ENCODE assay signal across 8 cellular contexts in genomic region chr15:56887782-56888127, GRCh38. TPM values are rescaled to one million over a fixed set of nuclear protein-coding genes. Genes with fewer than 3 reads are reported as not detected.
DNase-seq lines count a peak whose midpoint lies in the region; ATAC-seq and TF ChIP-seq lines count a peak whose summit lies in the region.

No MANE protein-coding gene starts in this region.

- H3K4me1 ChIP-seq in OCI-LY7 (ENCODE audit: insufficient read depth, low read length, poor library complexity, severe bottlenecking) (peaks cover 23% of the 10 kb centered on the region), endodermal cell (ENCODE audit: control insufficient read depth, insufficient read depth, low read length) (no peaks in the 10 kb centered on the region), neuronal stem cell (ENCODE audit: control insufficient read depth in 2 of 2, insufficient read depth in 1 of 2, low read depth in 1 of 2, low read length in 2 of 2) (peaks cover 5 to 12% of the 10 kb centered on the region in 2 donors)

- H3K9ac ChIP-seq in endodermal cell (ENCODE audit: extremely low read depth, low read length, poor library complexity, severe bottlenecking) (peak overlapping the region; percentile 84), neuronal stem cell (ENCODE audit: low read depth, low read length, poor library complexity) (peak overlapping the region; percentile 68)

- no peaks in the 10 kb centered on the region for H4K20me1 ChIP-seq in OCI-LY7 (ENCODE audit: insufficient read depth, low read length)

- 0% methylated on average over 1 of the region's 1 CpG; no CpG with 5 or more reads in 1 of the 2 experiments for WGBS in endodermal cell (ENCODE audit: insufficient coverage in 1 of 2, insufficient read length in 1 of 2), 2 experiments
- no CpG with 5 or more reads among the region's 1 CpG for WGBS in neuronal stem cell (ENCODE audit: extremely low coverage in 2 of 2, insufficient read length in 2 of 2, insufficient replicate concordance in 1 of 2), 2 donors

- H3K27me3 ChIP-seq in endodermal cell (ENCODE audit: control insufficient read depth, insufficient read depth, low read length, poor library complexity, severe bottlenecking) (peaks cover 29% of the 10 kb centered on the region), neuronal stem cell (ENCODE audit: control insufficient read depth in 3 of 3, insufficient read depth in 3 of 3, low read depth in 1 of 3, low read length in 3 of 3) (no peaks in the 10 kb centered on the region)

- peak overlapping the region; percentile 85 to 89 for H3K4me3 Mint-ChIP-seq in CD14-positive monocyte
- peak overlapping the region; percentile 73 for H3K4me3 Mint-ChIP-seq in endodermal cell

- no TSS peak for BruUV-seq in OCI-LY7 (replicated peaks; lab: Mats Ljungman, UMichigan)

- no peaks in the 10 kb centered on the region for H3K79me2 ChIP-seq in OCI-LY7 (ENCODE audit: insufficient read depth, low read depth, low read length)

- H3K23ac ChIP-seq in neuronal stem cell (ENCODE audit: low read depth, low read length, poor library complexity), result no peak overlapping the region

- H3K4ac ChIP-seq in neuronal stem cell (ENCODE audit: low read length), result no peak overlapping the region

- no peaks in the 10 kb centered on the region for H3K27me3 Mint-ChIP-seq in CD14-positive monocyte (ENCODE audit: low read depth in 3 of 3)
- peaks cover 17% of the 10 kb centered on the region for H3K27me3 Mint-ChIP-seq in endodermal cell (ENCODE audit: insufficient read depth)

- ATAC-seq in HG03378 (IDR thresholded peaks at IDR 0.05; ENCODE audit: unreplicated experiment), result no peak

- no peak overlapping the region for H4K8ac ChIP-seq in neuronal stem cell (ENCODE audit: low read depth, low read length)

- CTCF ChIA-PET in OCI-LY7 (lab: Charles Lee; ENCODE audit: unreplicated experiment), result no interaction called here

- H3K27ac Mint-ChIP-seq in CD14-positive monocyte (peak overlapping the region; percentile 89 to 97 (median 92)), endodermal cell (peak overlapping the region; percentile 91)

- H2BK5ac ChIP-seq in neuronal stem cell (ENCODE audit: low read length), result no peak overlapping the region

- H2AK5ac ChIP-seq in neuronal stem cell (ENCODE audit: low read depth, low read length), result no peak overlapping the region

- H2BK12ac ChIP-seq in neuronal stem cell (ENCODE audit: low read length), result no peak overlapping the region

- DNase-seq in CD14-positive monocyte (ENCODE audit: low spot score) (no peak), OCI-LY7 (ENCODE audit: low spot score) (no peak), endodermal cell (no peak), neuronal stem cell (ENCODE audit: low spot score) (no peak), kidney tubule cell (ENCODE audit: low spot score) (no peak), NCI-H2196 treated with DMSO at 0.1 percent for 48 hours (lab: John Stamatoyannopoulos, UW; ENCODE audit: unreplicated experiment) (no peak), anterior cingulate cortex (lab: John Stamatoyannopoulos, UW) (no peak)

- no peak overlapping the region for H3K14ac ChIP-seq in neuronal stem cell (ENCODE audit: low read length)

- POLR2A ChIA-PET in OCI-LY7 (lab: Charles Lee), result no interaction called here

- H3K4me3 ChIP-seq in OCI-LY7 (ENCODE audit: low read depth, low read length, poor library complexity, severe bottlenecking) (peak overlapping the region; percentile 68), endodermal cell (ENCODE audit: low read length) (peak overlapping the region; percentile 86), neuronal stem cell (ENCODE audit: low read length in 2 of 2) (peak overlapping the region; percentile 52 to 81)

- peak overlapping the region; percentile 99 for H2AFZ ChIP-seq in OCI-LY7 (ENCODE audit: low read length)
- peak overlapping the region; percentile 98 for H2AFZ ChIP-seq in neuronal stem cell (ENCODE audit: low read length)

- no peaks in the 10 kb centered on the region for H3K9me2 ChIP-seq in OCI-LY7 (ENCODE audit: insufficient read depth, low read length)

- no peak overlapping the region for H2BK120ac ChIP-seq in neuronal stem cell (ENCODE audit: low read depth, low read length)

- TF ChIP-seq CTCF in CD14-positive monocyte (IDR thresholded peaks at IDR 0.05) (no peak), OCI-LY7 (conservative IDR thresholded peaks at IDR 0.05; ENCODE audit: low read length) (no peak), endodermal cell (conservative IDR thresholded peaks at IDR 0.05) (no peak)

- intact Hi-C loops in CD14-positive monocyte (cut with micrococcal nuclease) (loop anchor here (1.0 to 2.0 kb wide), 2 partner anchors 31 kb away; partner anchors contain the start of gene TCF12 (in 2 of the 2)), OCI-LY7 (cut with micrococcal nuclease; ENCODE audit: unreplicated experiment) (loop anchor here (1.0 kb wide), 1 partner anchor 31 kb away; the partner anchor contains the start of gene TCF12)

- H3K36me3 ChIP-seq in OCI-LY7 (ENCODE audit: insufficient read depth, low read length) (no peaks in the 10 kb centered on the region), endodermal cell (ENCODE audit: control insufficient read depth, insufficient read depth, low read length) (no peaks in the 10 kb centered on the region), neuronal stem cell (replicated peaks in 1 of 2; ENCODE audit: control insufficient read depth in 2 of 2, insufficient read depth in 2 of 2, low read length in 2 of 2) (no peaks in the 10 kb centered on the region)

- H3K36me3 Mint-ChIP-seq in CD14-positive monocyte (no peaks in the 10 kb centered on the region), endodermal cell (ENCODE audit: low read depth) (no peaks in the 10 kb centered on the region)

- H3K9me3 ChIP-seq in OCI-LY7 (ENCODE audit: low read length), result no peaks in the 10 kb centered on the region
- no peaks in the 10 kb centered on the region for H3K9me3 ChIP-seq in endodermal cell (ENCODE audit: control insufficient read depth, low read length)
- H3K9me3 ChIP-seq in neuronal stem cell (replicated peaks in 1 of 2; ENCODE audit: control insufficient read depth in 2 of 2, insufficient read depth in 1 of 2, low read depth in 1 of 2, low read length in 2 of 2), result no peaks in the 10 kb centered on the region

- no peak overlapping the region for H3K18ac ChIP-seq in neuronal stem cell (ENCODE audit: low read length)

- H2BK15ac ChIP-seq in neuronal stem cell (ENCODE audit: low read length), result no peak overlapping the region

- peaks cover 0 to 2% (median 0%) of the 10 kb centered on the region in 7 donors for H3K9me3 Mint-ChIP-seq in CD14-positive monocyte
- no peaks in the 10 kb centered on the region for H3K9me3 Mint-ChIP-seq in endodermal cell

- no peaks in the 10 kb centered on the region for H3K79me1 ChIP-seq in neuronal stem cell (ENCODE audit: low read depth, low read length)

- H3K27ac ChIP-seq in OCI-LY7 (ENCODE audit: low read depth, low read length, poor library complexity, severe bottlenecking) (peak overlapping the region; percentile 2), endodermal cell (ENCODE audit: low read depth, low read length) (peak overlapping the region; percentile 94), neuronal stem cell (replicated peaks; ENCODE audit: low read length) (peak overlapping the region; percentile 96)

- peak overlapping the region; percentile 83 for H3K4me2 ChIP-seq in OCI-LY7 (ENCODE audit: low read length)
- H3K4me2 ChIP-seq in neuronal stem cell (ENCODE audit: insufficient read depth, low read length, poor library complexity, severe bottlenecking), result peak overlapping the region; percentile 76

- no peak overlapping the region for H4K91ac ChIP-seq in neuronal stem cell (ENCODE audit: low read depth, low read length, poor library complexity)

- H3K4me1 Mint-ChIP-seq in CD14-positive monocyte, result peaks cover 28% of the 10 kb centered on the region
- peaks cover 31% of the 10 kb centered on the region for H3K4me1 Mint-ChIP-seq in endodermal cell

RNA-seq across cellular contexts. Expression of gene TCF12, which starts 30.7 kb away (rescaled TPM):
- 10 to 100 TPM; 27.6 to 52.5 TPM for polyA plus RNA-seq in CD14-positive monocyte
- 139 and 214 TPM in 2 replicates for total RNA-seq in OCI-LY7 (2014; rRNA removed; shearing (Covaris generic))
- 51.6 and 55.9 TPM in 2 replicates for total RNA-seq in OCI-LY7 (2022)
- total RNA-seq in endodermal cell, result 100 to 1,000 TPM; 103 to 121 TPM
- 385 TPM for polyA plus RNA-seq in endodermal cell (2013, experiment 1 of 2)
- 359 TPM for polyA plus RNA-seq in endodermal cell (2013, experiment 2 of 2)
- 79.2 TPM for polyA plus RNA-seq in neuronal stem cell (2013, experiment 1 of 2)
- 81.9 TPM for polyA plus RNA-seq in neuronal stem cell (2013, experiment 2 of 2)

Comparison
In these comparisons a context has a peak if more than half of its experiments do, and no peak if none do; other contexts are left out.
1. H3K27ac ChIP-seq: peak in every context shown above with its lines; median percentile 96 in neuronal stem cell; 94 in endodermal cell; 2 in OCI-LY7.